In the genomic region with DNA sequence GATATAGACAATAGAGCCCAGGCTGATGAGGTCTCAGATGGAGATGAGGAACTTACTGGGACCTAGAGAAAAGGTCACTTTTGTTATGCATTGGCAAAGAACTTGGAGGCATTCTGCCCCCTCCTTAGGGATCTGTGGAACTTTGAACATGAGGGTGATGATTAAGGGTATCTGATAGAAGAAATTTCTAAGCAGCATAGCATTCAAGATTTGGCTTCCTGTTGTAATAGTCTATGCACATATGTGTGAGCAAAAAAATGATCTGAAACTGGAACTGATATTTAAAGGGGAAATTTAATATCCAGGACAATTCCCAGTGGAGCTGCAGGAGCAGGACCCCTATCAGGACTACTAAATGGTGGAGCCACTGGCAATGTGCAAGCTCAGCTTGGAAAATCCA, we compare ENCODE assay signal across 21 cellular contexts.
"Had no signal": no experiment of that assay in that cellular context is flagged by ENCODE, and none has a peak within 500 bp of the region (broad histone marks: within the 10 kb centered on the region; RNA-seq: fewer than 3 reads in every experiment).

No MANE protein-coding gene starts in this region.

- H3K27me3 Mint-ChIP-seq: activated CD4-positive, alpha-beta T cell treated with anti-CD3 and anti-CD28 coated beads for 36 hours; activated naive CD8-positive, alpha-beta T cell treated with anti-CD3 and anti-CD28 coated beads for 36 hours had no signal

- H3K27ac ChIP-seq: brain microvascular endothelial cell had no signal

- H3K27me3 ChIP-seq: brain microvascular endothelial cell had no signal

- H3K9me3 Mint-ChIP-seq: activated CD4-positive, alpha-beta memory T cell treated with anti-CD3 and anti-CD28 coated beads, Interleukin-2, amount 10 ng/mL, durations not matched to agents 7 days and 5 days; activated naive CD4-positive, alpha-beta T cell treated with anti-CD3 and anti-CD28 coated beads, Interleukin-2, amount 10 ng/mL, durations not matched to agents 7 days and 5 days; activated naive CD8-positive, alpha-beta T cell treated with anti-CD3 and anti-CD28 coated beads for 36 hours; activated T-cell treated with anti-CD3 and anti-CD28 coated beads, Interleukin-2, amount 50 U/mL, for 72 hours; activated T-helper 2 cell treated with anti-CD3 and anti-CD28 coated beads, Interferon-gamma antibody, Interleukin-2, Interleukin-4, amounts not matched to agents 10 μg/mL and 5 μg/mL and 100 μg/mL, durations not matched to agents 14 hours and 24 hours and 36 hours; T-cell had no signal

- H3K27ac Mint-ChIP-seq: activated CD4-positive, alpha-beta memory T cell treated with anti-CD3 and anti-CD28 coated beads, Interleukin-2, amount 10 ng/mL, durations not matched to agents 7 days and 5 days; activated CD4-positive, alpha-beta T cell treated with anti-CD3 and anti-CD28 coated beads for 36 hours; activated naive CD4-positive, alpha-beta T cell treated with anti-CD3 and anti-CD28 coated beads, Interleukin-2, amount 10 ng/mL, durations not matched to agents 7 days and 5 days; activated naive CD8-positive, alpha-beta T cell treated with anti-CD3 and anti-CD28 coated beads for 36 hours; activated T-helper 2 cell treated with anti-CD3 and anti-CD28 coated beads, Interferon-gamma antibody, Interleukin-2, Interleukin-4, amounts not matched to agents 10 μg/mL and 5 μg/mL and 100 μg/mL, durations not matched to agents 14 hours and 24 hours and 36 hours; T-cell had no signal

- H3K36me3 Mint-ChIP-seq: activated naive CD4-positive, alpha-beta T cell treated with anti-CD3 and anti-CD28 coated beads, Interleukin-2, amount 10 ng/mL, durations not matched to agents 7 days and 5 days; activated naive CD8-positive, alpha-beta T cell treated with anti-CD3 and anti-CD28 coated beads for 36 hours; T-cell had no signal

- DNase-seq: activated CD4-positive, alpha-beta memory T cell treated with anti-CD3 and anti-CD28 coated beads, Interleukin-2, amount 10 ng/mL, durations not matched to agents 7 days and 5 days; activated CD4-positive, alpha-beta T cell treated with anti-CD3 and anti-CD28 coated beads for 36 hours; activated CD4-positive, alpha-beta T cell treated with anti-CD3 and anti-CD28 coated beads, Interleukin-2, amount 50 U/mL, for 1 hour; activated CD8-positive, alpha-beta memory T cell treated with anti-CD3 and anti-CD28 coated beads, Interleukin-2, amount 50 U/mL, for 4 hours; activated gamma-delta T cell treated with Interleukin-2 at 50 U/mL for 16 hours; activated naive CD4-positive, alpha-beta T cell treated with anti-CD3 and anti-CD28 coated beads, Interleukin-2, amount 10 ng/mL, durations not matched to agents 7 days and 5 days; activated naive CD8-positive, alpha-beta T cell treated with anti-CD3 and anti-CD28 coated beads for 36 hours; activated T-cell treated with anti-CD3 and anti-CD28 coated beads, Interleukin-2, amount 50 U/mL, for 72 hours; brain microvascular endothelial cell; NCI-H1105 treated with DMSO at 0.1 percent for 48 hours; NCI-H1436 treated with DMSO at 0.1 percent for 48 hours; NCI-H187; NCI-H2081; NCI-H510A treated with DMSO at 0.1 percent for 48 hours; NCI-H69; NK-92 treated with Interleukin-12 subunit alpha and Interleukin-12 subunit beta, amount 100 ng/mL, for 24 hours; SIG-M5; T-cell; T-helper 2 cell; T1000 had no signal

- H3K4me3 Mint-ChIP-seq: activated CD4-positive, alpha-beta memory T cell treated with anti-CD3 and anti-CD28 coated beads, Interleukin-2, amount 10 ng/mL, durations not matched to agents 7 days and 5 days; activated CD4-positive, alpha-beta T cell treated with anti-CD3 and anti-CD28 coated beads for 36 hours; activated naive CD4-positive, alpha-beta T cell treated with anti-CD3 and anti-CD28 coated beads, Interleukin-2, amount 10 ng/mL, durations not matched to agents 7 days and 5 days; activated naive CD8-positive, alpha-beta T cell treated with anti-CD3 and anti-CD28 coated beads for 36 hours; activated T-cell treated with anti-CD3 and anti-CD28 coated beads, Interleukin-2, amount 50 U/mL, for 72 hours; T-cell had no signal

- H3K36me3 ChIP-seq: brain microvascular endothelial cell had no signal

- ATAC-seq: activated CD4-positive, alpha-beta T cell treated with anti-CD3 and anti-CD28 coated beads for 36 hours; activated T-cell treated with anti-CD3 and anti-CD28 coated beads, Interleukin-2, amount 50 U/mL, for 72 hours; T-cell had no signal
